In the genomic region with DNA sequence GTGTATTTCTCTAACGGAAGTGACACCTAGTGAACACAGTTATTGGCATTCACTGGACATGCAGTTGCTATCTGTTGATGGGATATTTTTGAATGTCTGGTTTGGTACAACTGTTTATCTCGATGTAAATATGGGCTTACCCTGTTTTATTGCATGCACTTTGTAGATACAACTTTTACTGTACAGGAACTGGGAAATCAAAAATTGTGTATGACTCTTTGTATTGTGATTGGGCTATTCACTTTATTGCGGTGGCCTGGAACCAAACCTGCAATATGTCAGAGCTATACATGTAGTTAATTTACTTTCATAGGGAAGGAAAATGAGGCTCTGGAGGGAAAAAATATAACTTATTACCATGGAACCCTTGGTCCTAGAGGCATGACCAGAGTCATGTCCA, we compare ENCODE assay signal across 22 cellular contexts.
DNase-seq lines count a peak whose midpoint lies in the region; ATAC-seq, FAIRE-seq and TF ChIP-seq lines count a peak whose summit lies in the region.
"Had no signal": no experiment of that assay in that cellular context is flagged by ENCODE, and none has a peak within 500 bp of the region (broad histone marks: within the 10 kb centered on the region; RNA-seq: fewer than 3 reads in every experiment).

No MANE protein-coding gene starts in this region.

- intact Hi-C loops in mucosa of descending colon (cut with DNase I, micrococcal nuclease): no loop called here
- intact Hi-C loops in transverse colon (cut with DNase I; ENCODE audit: low total_unique reads): no loop called here
- intact Hi-C loops in activated T-helper 2 cell treated with anti-CD3 and anti-CD28 coated beads, Interferon-gamma antibody, Interleukin-2, Interleukin-4, amounts not matched to agents 10 μg/mL and 5 μg/mL and 100 μg/mL, durations not matched to agents 14 hours and 24 hours and 36 hours (cut with micrococcal nuclease): no loop called here

- no peaks in the 10 kb centered on the region for H3K9me3 Mint-ChIP-seq in activated T-helper 2 cell treated with anti-CD3 and anti-CD28 coated beads, Interferon-gamma antibody, Interleukin-2, Interleukin-4, amounts not matched to agents 10 μg/mL and 5 μg/mL and 100 μg/mL, durations not matched to agents 14 hours and 24 hours and 36 hours
- H3K9me3 Mint-ChIP-seq: CD8-positive, alpha-beta memory T cell had no signal

- TF ChIP-seq POLR2A in transverse colon (IDR thresholded peaks at IDR 0.05): no peak

- H3K9me3 ChIP-seq in mucosa of descending colon (no peaks in the 10 kb centered on the region), transverse colon (no peaks in the 10 kb centered on the region)
- H3K9me3 ChIP-seq: A549, BE2C, BLaER1, Caco-2 had no signal

- no peak overlapping the region for H3K27ac ChIP-seq in transverse colon
- H3K27ac ChIP-seq: 22Rv1, A549, BLaER1 had no signal

- peak; percentile 49 for FAIRE-seq in colon (lab: Jason Lieb, UNC)
- FAIRE-seq: A549, D721Med, G401.6, GM12891 had no signal

- TF ChIP-seq EP300 in transverse colon (IDR thresholded peaks at IDR 0.05; ENCODE audit: low read depth): no peak

- no peaks in the 10 kb centered on the region for H3K36me3 ChIP-seq in mucosa of descending colon (ENCODE audit: low read depth)
- H3K36me3 ChIP-seq in transverse colon: no peaks in the 10 kb centered on the region
- H3K36me3 ChIP-seq: BE2C, BLaER1 had no signal

- H3K36me3 Mint-ChIP-seq in activated T-helper 2 cell treated with anti-CD3 and anti-CD28 coated beads, Interferon-gamma antibody, Interleukin-2, Interleukin-4, amounts not matched to agents 10 μg/mL and 5 μg/mL and 100 μg/mL, durations not matched to agents 14 hours and 24 hours and 36 hours (ENCODE audit: low read depth): no peaks in the 10 kb centered on the region
- H3K36me3 Mint-ChIP-seq: CD14-positive monocyte; CD4-positive, alpha-beta memory T cell; CD4-positive, CD25-positive, alpha-beta regulatory T cell; CD8-positive, alpha-beta memory T cell had no signal

- WGBS in transverse colon (ENCODE audit: low coverage in 1 of 2), 2 donors: 48 to 63% methylated on average over 3 of the region's 3 CpGs

- TF ChIP-seq CTCF in mucosa of descending colon (IDR thresholded peaks at IDR 0.05) (no peak), transverse colon (IDR thresholded peaks at IDR 0.05) (no peak)

- no peak overlapping the region for H3K4me3 Mint-ChIP-seq in activated T-helper 2 cell treated with anti-CD3 and anti-CD28 coated beads, Interferon-gamma antibody, Interleukin-2, Interleukin-4, amounts not matched to agents 10 μg/mL and 5 μg/mL and 100 μg/mL, durations not matched to agents 14 hours and 24 hours and 36 hours (ENCODE audit: low read depth)
- H3K4me3 Mint-ChIP-seq: CD14-positive monocyte; CD4-positive, alpha-beta memory T cell; CD4-positive, CD25-positive, alpha-beta regulatory T cell; CD8-positive, alpha-beta memory T cell had no signal

- no peaks in the 10 kb centered on the region for H3K27me3 Mint-ChIP-seq in activated T-helper 2 cell treated with anti-CD3 and anti-CD28 coated beads, Interferon-gamma antibody, Interleukin-2, Interleukin-4, amounts not matched to agents 10 μg/mL and 5 μg/mL and 100 μg/mL, durations not matched to agents 14 hours and 24 hours and 36 hours (ENCODE audit: low read depth)
- H3K27me3 Mint-ChIP-seq: CD4-positive, alpha-beta memory T cell; CD4-positive, CD25-positive, alpha-beta regulatory T cell; CD8-positive, alpha-beta memory T cell had no signal

- H3K4me1 Mint-ChIP-seq in activated T-helper 2 cell treated with anti-CD3 and anti-CD28 coated beads, Interferon-gamma antibody, Interleukin-2, Interleukin-4, amounts not matched to agents 10 μg/mL and 5 μg/mL and 100 μg/mL, durations not matched to agents 14 hours and 24 hours and 36 hours (ENCODE audit: low read depth): no peaks in the 10 kb centered on the region
- H3K4me1 Mint-ChIP-seq: CD14-positive monocyte; CD4-positive, alpha-beta memory T cell; CD4-positive, CD25-positive, alpha-beta regulatory T cell; CD8-positive, alpha-beta memory T cell had no signal

- no peaks in the 10 kb centered on the region for H3K27me3 ChIP-seq in transverse colon
- H3K27me3 ChIP-seq: BE2C, BLaER1 had no signal

- DNase-seq in mucosa of descending colon: peak in 1 of 3 donors; percentile 35
- peak; percentile 16 for DNase-seq in transverse colon
- DNase-seq in activated T-helper 2 cell treated with anti-CD3 and anti-CD28 coated beads, Interferon-gamma antibody, Interleukin-2, Interleukin-4, amounts not matched to agents 10 μg/mL and 5 μg/mL and 100 μg/mL, durations not matched to agents 14 hours and 24 hours and 36 hours (ENCODE audit: low spot score): no peak
- DNase-seq in COLO829 (ENCODE audit: low spot score): no peak
- DNase-seq: ACHN; BE2C; C1 segment of cervical spinal cord; Caco-2; Calu3; CD4-positive, alpha-beta memory T cell; CD4-positive, CD25-positive, alpha-beta regulatory T cell; CD8-positive, alpha-beta memory T cell; DMS79 treated with DMSO at 0.1 percent for 48 hours; GF-D8 had no signal

- H3K27ac Mint-ChIP-seq in activated T-helper 2 cell treated with anti-CD3 and anti-CD28 coated beads, Interferon-gamma antibody, Interleukin-2, Interleukin-4, amounts not matched to agents 10 μg/mL and 5 μg/mL and 100 μg/mL, durations not matched to agents 14 hours and 24 hours and 36 hours: no peak overlapping the region
- H3K27ac Mint-ChIP-seq: CD14-positive monocyte; CD4-positive, alpha-beta memory T cell; CD4-positive, CD25-positive, alpha-beta regulatory T cell; CD8-positive, alpha-beta memory T cell had no signal

- peak; percentile 87 for ATAC-seq in mucosa of descending colon
- ATAC-seq: A549 had no signal

- H3K4me3 ChIP-seq in mucosa of descending colon (no peak overlapping the region), transverse colon (no peak overlapping the region)
- H3K4me3 ChIP-seq: A549, BLaER1 had no signal

- in situ Hi-C loops in transverse colon (cut with MboI; ENCODE audit: low pct_ligation_motif_present in 1 of 4, low pct_unique_long_range_greater_than_20kb in 1 of 4, low sequenced_read_pairs in 3 of 4): no loop called here

- H3K4me1 ChIP-seq in mucosa of descending colon (ENCODE audit: low read depth): peaks cover 5% of the 10 kb centered on the region
- peaks cover 0 to 3% (median 1%) of the 10 kb centered on the region in 4 donors for H3K4me1 ChIP-seq in transverse colon
- H3K4me1 ChIP-seq: A549, BE2C, BLaER1, Caco-2 had no signal
